In genomic region chr10:102869290-102870198, GRCh38 we compare ENCODE assay signal across 8 cellular contexts. TPM values are rescaled to one million over a fixed set of nuclear protein-coding genes. Genes with fewer than 3 reads are reported as not detected.
DNase-seq lines count a peak whose midpoint lies in the region; ATAC-seq, FAIRE-seq and TF ChIP-seq lines count a peak whose summit lies in the region.
"Had no signal": no experiment of that assay in that cellular context is flagged by ENCODE, and none has a peak within 500 bp of the region (broad histone marks: within the 10 kb centered on the region; RNA-seq: fewer than 3 reads in every experiment).

Gene AS3MT, plus strand, starts transcription at chr10:102869470. Its CDS starts 123 bp downstream, at chr10:102869593.

- peak within 1 kb of the TSS; percentile 52 for H3K4me3 ChIP-seq in GM12875 (ENCODE audit: low read depth, low read length)
- no peak within 1 kb of the TSS for H3K4me3 ChIP-seq in K562

- no peak for FAIRE-seq in K562 (lab: Jason Lieb, UNC)
- no peak for FAIRE-seq in RCC 7860 (lab: Jason Lieb, UNC)

- TF ChIP-seq EP300 in K562 (IDR thresholded peaks at IDR 0.05; ENCODE audit: low read length), result no peak

- POLR2A ChIA-PET in K562 (lab: Yijun Ruan, JAX), result no interaction called here

- TF ChIP-seq RAD21 in K562 (CRISPR knock-in tag; conservative IDR thresholded peaks at IDR 0.05 in 1 of 2, IDR thresholded peaks at IDR 0.05 in 1 of 2), result no peak

- no peaks in the 10 kb centered on the region for H4K20me1 ChIP-seq in K562 (replicated peaks; ENCODE audit: control insufficient read depth, insufficient read depth, low read length)

- no peaks in the 10 kb centered on the region; a peak in 3 of 5 replicates for H3K4me1 ChIP-seq in K562 (replicated peaks in 1 of 2; ENCODE audit: control insufficient read depth in 2 of 2, insufficient read depth in 2 of 2, low read length in 2 of 2)

- in situ Hi-C loops in K562 (cut with MboI), result no loop called here

- peaks cover 2% of the 10 kb centered on the region; the same call in 1 of the 3 replicates for H3K36me3 ChIP-seq in K562 (ENCODE audit: control insufficient read depth, insufficient read depth, low read length)

- CTCF ChIA-PET in K562 (lab: Yijun Ruan, JAX; ENCODE audit: low intra/inter-chr PET ratio), result no interaction called here

- H3K9me3 ChIP-seq in K562 (replicated peaks; ENCODE audit: control insufficient read depth, insufficient read depth, low read depth, low read length), result no peaks in the 10 kb centered on the region

- H3K27ac ChIP-seq in K562 (ENCODE audit: extremely low read depth, low read depth, low read length), result no peak within 1 kb of the TSS

- TF ChIP-seq POLR2A in K562 (conservative IDR thresholded peaks at IDR 0.05), result no peak

- no peak within 1 kb of the TSS for H3K9ac ChIP-seq in K562 (ENCODE audit: insufficient read depth in 1 of 2, low read depth in 2 of 2, low read length in 2 of 2)

- ATAC-seq in K562, result no peak

- no peaks in the 10 kb centered on the region for H3K27me3 ChIP-seq in K562 (ENCODE audit: control insufficient read depth in 2 of 2, insufficient read depth in 2 of 2, low read length in 2 of 2)

- H3K9me1 ChIP-seq in K562 (ENCODE audit: control insufficient read depth, insufficient read depth, low read length), result no peaks in the 10 kb centered on the region

- H3K79me2 ChIP-seq in K562 (ENCODE audit: control insufficient read depth, insufficient read depth, low read length), result no peaks in the 10 kb centered on the region

- no TSS peak for BruUV-seq in K562 (replicated peaks; lab: Mats Ljungman, UMichigan)

- H2AFZ ChIP-seq in K562 (ENCODE audit: low read depth, low read length), result no peak within 1 kb of the TSS

- 92% methylated on average over 25 of the region's 62 CpGs for WGBS in K562 (ENCODE audit: insufficient coverage, low coverage, missing lambda C conversion rate)

- no peak for TF ChIP-seq CTCF in GM12875 (IDR thresholded peaks at IDR 0.05; ENCODE audit: borderline replicate concordance, insufficient read depth, low read depth, low read length)
- no peak for TF ChIP-seq CTCF in K562 (IDR thresholded peaks at IDR 0.05 in 2 of 3, conservative IDR thresholded peaks at IDR 0.05 in 1 of 3; ENCODE audit: insufficient read depth in 2 of 3, low read depth in 1 of 3, low read length in 3 of 3)

- no peak within 1 kb of the TSS for H3K4me2 ChIP-seq in K562 (ENCODE audit: insufficient read depth, low read length)

- DNase-seq in NCI-H2171 (lab: John Stamatoyannopoulos, UW), result peak; percentile 44
- no peak for DNase-seq in K562 (ENCODE audit: extremely low read depth in 1 of 4, low spot score in 3 of 4)
- peak; percentile 9 for DNase-seq in iris pigment epithelial cell (ENCODE audit: low read depth)
- peak; percentile 7 for DNase-seq in stimulated activated CD4-positive, alpha-beta T cell treated with anti-CD3 and anti-CD28 coated beads, Interleukin-4, amount 100 ng/mL, for 1 hour
- DNase-seq in NK-92 (lab: John Stamatoyannopoulos, UW; ENCODE audit: unreplicated experiment), result no peak
- no peak for DNase-seq in RCC 7860 (ENCODE audit: low spot score)

- intact Hi-C loops in K562 (cut with micrococcal nuclease), result no loop called here

TF ChIP-seq in K562, 482 proteins besides CTCF, POLR2A, EP300 and RAD21:
- TF ChIP-seq ZBTB33 (CRISPR knock-in tag; IDR thresholded peaks at IDR 0.05) (peak; percentile 26; the same call in 1 of the 2 replicates), POLR2G (IDR thresholded peaks at IDR 0.05; ENCODE audit: low read depth, low read length) (peak; percentile 19; the same call in 1 of the 2 replicates), SMAD4 (CRISPR knock-in tag; conservative IDR thresholded peaks at IDR 0.05) (no peak)

RNA-seq across cellular contexts. Expression of gene AS3MT, which starts in this region (rescaled TPM):
- 0.39 and 1.4 TPM in 2 replicates for total RNA-seq in K562 (2011; cell fraction: chromatin; rRNA removed; ENCODE audit: low replicate concordance)
- 0.39 and 0.50 TPM in 2 replicates for total RNA-seq in K562 (2011; cell fraction: nucleolus; rRNA removed)
- total RNA-seq in K562 (2011; cell fraction: nucleoplasm; rRNA removed), result 0.38 and 0.88 TPM in 2 replicates
- not detected in 2 replicates for total RNA-seq in K562 (2014; rRNA removed)
- 0.33 and 0.41 TPM in 2 replicates for total RNA-seq in K562 (2014; rRNA removed; fragmentation: Illumina TruSeq; extraction: Trizol)
- total RNA-seq in K562 (2015; rRNA removed; fragmentation: Illumina TruSeq; extraction: Trizol), result 0.30 TPM in 1 of 2 replicates, not detected in the other
- 0.25 and 0.29 TPM in 2 replicates for total RNA-seq in K562 (2021)
- polyA plus RNA-seq in K562 (2011; rRNA removed), result 0.07 TPM in 1 of 2 replicates, not detected in the other
- 0.04 TPM in 1 of 2 replicates, not detected in the other for polyA plus RNA-seq in K562 (2011; cell fraction: cytosol; rRNA removed)
- 0.06 and 0.15 TPM in 2 replicates for polyA plus RNA-seq in K562 (2011; cell fraction: nucleus; rRNA removed)
- polyA plus RNA-seq in K562 (2012), result 0.29 TPM in 1 of 2 replicates, not detected in the other
- polyA plus RNA-seq in K562 (2014; fragmentation: Illumina TruSeq; extraction: Trizol), result 0.19 TPM in 1 of 2 replicates, not detected in the other
- polyA plus RNA-seq in K562 (2014; fragmentation: Nextera tagmentation; extraction: Ambion mirVana), result under 1 TPM; 0.04 to 0.14 TPM
- polyA plus RNA-seq in K562 (2014; rRNA removed), result 0.24 and 0.58 TPM in 2 replicates
- polyA minus RNA-seq in K562 (2011; rRNA and poly(A)+ RNA removed), result 0.51 TPM in 1 of 2 replicates, not detected in the other
- not detected in 2 replicates for polyA minus RNA-seq in K562 (2011; cell fraction: cytosol; rRNA and poly(A)+ RNA removed)
- polyA minus RNA-seq in K562 (2011; cell fraction: nucleus; rRNA and poly(A)+ RNA removed), result 0.13 and 0.33 TPM in 2 replicates
- total RNA-seq: T-helper 1 cell treated with Interleukin-12 subunit alpha and Interleukin-12 subunit beta and Interleukin-4 antibody, amounts not matched to agents 30 ng/mL and 1 ng/mL, for 36 hours had no signal

Comparison
In these comparisons a context has a peak if more than half of its experiments do, and no peak if none do; other contexts are left out.
1. DNase-seq: peak in NCI-H2171 (single experiment), iris pigment epithelial cell (single experiment) and stimulated activated CD4-positive, alpha-beta T cell treated with anti-CD3 and anti-CD28 coated beads, Interleukin-4, amount 100 ng/mL, for 1 hour (single experiment); none in K562 (0 of 4), NK-92 (single experiment) and RCC 7860 (single experiment).